Comparison of ENCODE assay signal across 28 cellular contexts in the genomic region with DNA sequence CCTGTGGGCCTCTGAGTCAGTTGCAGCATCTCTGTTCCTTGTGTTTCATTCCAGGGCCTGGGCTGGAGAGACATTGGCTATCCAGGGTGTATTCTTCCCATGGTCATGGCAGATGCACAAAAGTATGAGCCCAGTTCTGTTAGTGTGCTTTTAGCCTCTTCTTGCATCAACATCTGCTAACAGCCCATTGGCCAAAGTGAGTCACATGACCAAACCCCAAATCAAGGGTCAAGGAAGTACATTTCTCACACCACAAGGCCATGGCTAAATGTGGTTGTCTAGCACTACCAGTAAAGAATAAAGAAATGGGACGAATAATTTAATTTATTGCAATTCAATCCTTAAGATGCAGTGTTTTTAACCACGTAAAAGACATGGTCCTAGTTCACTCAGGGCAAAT.
"Had no signal": no experiment of that assay in that cellular context is flagged by ENCODE, and none has a peak within 500 bp of the region (broad histone marks: within the 10 kb centered on the region; RNA-seq: fewer than 3 reads in every experiment).

No MANE protein-coding gene starts in this region.

- H3K9me3 ChIP-seq: stomach, suprapubic skin, testis, thoracic aorta, thyroid gland, tibial artery, tibial nerve, transverse colon, upper lobe of left lung, upper lobe of right lung, uterus, vagina had no signal

- ATAC-seq: stimulated activated effector memory CD8-positive, alpha-beta T cell treated with anti-CD3 and anti-CD28 coated beads, Interleukin-12 subunit alpha, Interleukin-12 subunit beta, amount 100 ng/mL, for 72 hours; stimulated activated memory B cell treated with anti-CD40 and anti-IgM and Interleukin-4, amounts not matched to agents 10 μg/mL and 1 μg/mL and 100 μg/mL, for 72 hours; stimulated activated naive B cell treated with anti-CD40 and anti-IgM and Interleukin-4, amounts not matched to agents 10 μg/mL and 1 μg/mL and 100 μg/mL, for 72 hours; stimulated activated naive CD8-positive, alpha-beta T cell treated with anti-CD3 and anti-CD28 coated beads, Interleukin-15, amount 100 ng/mL, for 72 hours; stimulated activated naive CD8-positive, alpha-beta T cell treated with anti-CD3 and anti-CD28 coated beads, Interleukin-15, Interleukin-2, amounts not matched to agents 100 U/mL and 50 U/mL, for 24 hours; upper lobe of right lung had no signal

- H3K4me1 ChIP-seq: stomach, suprapubic skin, testis, thyroid gland, tibial artery, tibial nerve, transverse colon, upper lobe of left lung, upper lobe of right lung, uterus, vagina had no signal

- H3K27ac Mint-ChIP-seq: stimulated activated effector memory CD8-positive, alpha-beta T cell treated with anti-CD3 and anti-CD28 coated beads, Interleukin-12 subunit alpha, Interleukin-12 subunit beta, amount 100 ng/mL, for 72 hours; stimulated activated memory B cell treated with anti-CD40 and anti-IgM and Interleukin-4, amounts not matched to agents 10 μg/mL and 1 μg/mL and 100 μg/mL, for 72 hours; stimulated activated naive B cell treated with anti-CD40 and anti-IgM and Interleukin-4, amounts not matched to agents 10 μg/mL and 1 μg/mL and 100 μg/mL, for 72 hours; stimulated activated naive CD8-positive, alpha-beta T cell treated with anti-CD3 and anti-CD28 coated beads, Interleukin-15, amount 100 ng/mL, for 72 hours; stimulated activated naive CD8-positive, alpha-beta T cell treated with anti-CD3 and anti-CD28 coated beads, Interleukin-15, Interleukin-2, amounts not matched to agents 100 ng/mL and 50 ng/mL, for 24 hours; type B pancreatic cell had no signal

- H3K36me3 ChIP-seq: stomach, suprapubic skin, thoracic aorta, thyroid gland, tibial artery, tibial nerve, transverse colon, upper lobe of left lung, upper lobe of right lung, uterus, vagina had no signal

- H3K27ac ChIP-seq: stomach, suprapubic skin, testis, thoracic aorta, thyroid gland, tibial artery, tibial nerve, transverse colon, upper lobe of left lung, upper lobe of right lung, uterus, vagina had no signal

- H3K4me3 ChIP-seq: stomach, suprapubic skin, testis, thoracic aorta, thyroid gland, tibial artery, tibial nerve, transverse colon, upper lobe of left lung, upper lobe of right lung, uterus, vagina had no signal

- DNase-seq: stimulated activated CD4-positive, alpha-beta T cell treated with anti-CD3 and anti-CD28 coated beads, Interleukin-2, amount 100 ng/mL, for 48 hours; stimulated activated CD4-positive, alpha-beta T cell treated with anti-CD3 and anti-CD28 coated beads, Interleukin-4, amount 100 ng/mL, for 1 hour; stimulated activated CD4-positive, alpha-beta T cell treated with anti-CD3 and anti-CD28 coated beads, Interleukin-4, amount 100 ng/mL, for 24 hours; stimulated activated CD4-positive, alpha-beta T cell treated with anti-CD3 and anti-CD28 coated beads, Interleukin-4, amount 100 ng/mL, for 4 hours; stimulated activated CD8-positive, alpha-beta memory T cell treated with anti-CD3 and anti-CD28 coated beads, Interleukin-4, amount 100 ng/mL, for 48 hours; stimulated activated naive B cell treated with anti-CD40 and anti-IgM and Interleukin-4, amounts not matched to agents 10 μg/mL and 1 μg/mL and 100 μg/mL, for 72 hours; stimulated activated naive CD4-positive, alpha-beta T cell; stimulated activated naive CD4-positive, alpha-beta T cell treated with Interleukin-2 at 50 U/mL for 16 hours; stimulated activated naive CD8-positive, alpha-beta T cell treated with anti-CD3 and anti-CD28 coated beads, Interleukin-15, amount 100 ng/mL, for 72 hours; stimulated activated naive CD8-positive, alpha-beta T cell treated with anti-CD3 and anti-CD28 coated beads, Interleukin-15, Interleukin-2, amounts not matched to agents 100 U/mL and 50 U/mL, for 24 hours; stomach; substantia nigra; testis; thyroid gland; tibial artery; transverse colon; upper lobe of left lung; upper lobe of right lung; uterus had no signal

- H3K4me3 Mint-ChIP-seq: stimulated activated effector memory CD8-positive, alpha-beta T cell treated with anti-CD3 and anti-CD28 coated beads, Interleukin-12 subunit alpha, Interleukin-12 subunit beta, amount 100 ng/mL, for 72 hours; stimulated activated memory B cell treated with anti-CD40 and anti-IgM and Interleukin-4, amounts not matched to agents 10 μg/mL and 1 μg/mL and 100 μg/mL, for 72 hours; stimulated activated naive B cell treated with anti-CD40 and anti-IgM and Interleukin-4, amounts not matched to agents 10 μg/mL and 1 μg/mL and 100 μg/mL, for 72 hours; stimulated activated naive CD8-positive, alpha-beta T cell treated with anti-CD3 and anti-CD28 coated beads, Interleukin-15, amount 100 ng/mL, for 72 hours; stimulated activated naive CD8-positive, alpha-beta T cell treated with anti-CD3 and anti-CD28 coated beads, Interleukin-15, Interleukin-2, amounts not matched to agents 100 ng/mL and 50 ng/mL, for 24 hours; type B pancreatic cell had no signal

- H3K9me3 Mint-ChIP-seq: stimulated activated effector memory CD8-positive, alpha-beta T cell treated with anti-CD3 and anti-CD28 coated beads, Interleukin-12 subunit alpha, Interleukin-12 subunit beta, amount 100 ng/mL, for 72 hours; stimulated activated memory B cell treated with anti-CD40 and anti-IgM and Interleukin-4, amounts not matched to agents 10 μg/mL and 1 μg/mL and 100 μg/mL, for 72 hours; stimulated activated naive CD8-positive, alpha-beta T cell treated with anti-CD3 and anti-CD28 coated beads, Interleukin-15, amount 100 ng/mL, for 72 hours; stimulated activated naive CD8-positive, alpha-beta T cell treated with anti-CD3 and anti-CD28 coated beads, Interleukin-15, Interleukin-2, amounts not matched to agents 100 ng/mL and 50 ng/mL, for 24 hours; type B pancreatic cell had no signal

- FAIRE-seq: urothelium cell line had no signal

- H3K4me1 Mint-ChIP-seq: stimulated activated memory B cell treated with anti-CD40 and anti-IgM and Interleukin-4, amounts not matched to agents 10 μg/mL and 1 μg/mL and 100 μg/mL, for 72 hours had no signal

- H3K27me3 ChIP-seq: testis, thyroid gland, tibial artery, tibial nerve, transverse colon, upper lobe of left lung, upper lobe of right lung, uterus, vagina had no signal

- H3K36me3 Mint-ChIP-seq: stimulated activated effector memory CD8-positive, alpha-beta T cell treated with anti-CD3 and anti-CD28 coated beads, Interleukin-12 subunit alpha, Interleukin-12 subunit beta, amount 100 ng/mL, for 72 hours; stimulated activated memory B cell treated with anti-CD40 and anti-IgM and Interleukin-4, amounts not matched to agents 10 μg/mL and 1 μg/mL and 100 μg/mL, for 72 hours; stimulated activated naive B cell treated with anti-CD40 and anti-IgM and Interleukin-4, amounts not matched to agents 10 μg/mL and 1 μg/mL and 100 μg/mL, for 72 hours; type B pancreatic cell had no signal
